ENCODE assay signal across 16 cellular contexts in genomic region chr10:26855186-26855585, GRCh38. TPM values are rescaled to one million over a fixed set of nuclear protein-coding genes. Genes with fewer than 3 reads are reported as not detected.
DNase-seq lines count a peak whose midpoint lies in the region; ATAC-seq, FAIRE-seq and TF ChIP-seq lines count a peak whose summit lies in the region.
"Had no signal": no experiment of that assay in that cellular context is flagged by ENCODE, and none has a peak within 500 bp of the region (broad histone marks: within the 10 kb centered on the region; RNA-seq: fewer than 3 reads in every experiment).

No MANE protein-coding gene starts in this region.

- no peaks in the 10 kb centered on the region for H3K27me3 ChIP-seq in CD4-positive, CD25-positive, alpha-beta regulatory T cell (ENCODE audit: control insufficient read depth, insufficient read depth, low read length)
- H3K27me3 ChIP-seq in astrocyte (ENCODE audit: insufficient read depth, low read length), result no peaks in the 10 kb centered on the region
- no peaks in the 10 kb centered on the region for H3K27me3 ChIP-seq in mucosa of rectum (ENCODE audit: control insufficient read depth in 2 of 2, insufficient read depth in 2 of 2, low read length in 2 of 2)
- H3K27me3 ChIP-seq: MG63, neural progenitor cell had no signal

- peaks cover 99% of the 10 kb centered on the region for H3K79me2 ChIP-seq in astrocyte (ENCODE audit: insufficient read depth, low read length)

- peaks cover 19% of the 10 kb centered on the region for H3K36me3 Mint-ChIP-seq in CD4-positive, CD25-positive, alpha-beta regulatory T cell
- no peaks in the 10 kb centered on the region for H3K36me3 Mint-ChIP-seq in astrocyte (ENCODE audit: low read depth, unreplicated experiment)

- no peak for TF ChIP-seq CTCF in astrocyte (IDR thresholded peaks at IDR 0.05; ENCODE audit: insufficient read depth, low read depth, low read length)

- peak overlapping the region; percentile 68 for H3K4me3 ChIP-seq in CD4-positive, CD25-positive, alpha-beta regulatory T cell (ENCODE audit: low read depth, low read length)
- H3K4me3 ChIP-seq in astrocyte (ENCODE audit: insufficient read depth, low read depth, low read length) (no peak overlapping the region), mucosa of rectum (ENCODE audit: low read length in 2 of 2) (no peak overlapping the region)
- H3K4me3 ChIP-seq: MG63, neural progenitor cell had no signal

- H3K27ac Mint-ChIP-seq in CD4-positive, CD25-positive, alpha-beta regulatory T cell, result no peak overlapping the region
- no peak overlapping the region for H3K27ac Mint-ChIP-seq in astrocyte (ENCODE audit: unreplicated experiment)
- H3K27ac Mint-ChIP-seq: activated CD4-positive, alpha-beta T cell treated with anti-CD3 and anti-CD28 coated beads, Interleukin-2, amount 10 ng/mL, durations not matched to agents 24 days and 14 days; neural progenitor cell had no signal

- H2AFZ ChIP-seq in astrocyte (ENCODE audit: low read depth, low read length), result no peak overlapping the region
- H2AFZ ChIP-seq: neural progenitor cell had no signal

- no peaks in the 10 kb centered on the region for H3K9me3 ChIP-seq in CD4-positive, CD25-positive, alpha-beta regulatory T cell (ENCODE audit: control insufficient read depth in 2 of 2, low read length in 2 of 2)
- H3K9me3 ChIP-seq in astrocyte (ENCODE audit: insufficient read depth, low read depth, low read length) (no peaks in the 10 kb centered on the region), mucosa of rectum (ENCODE audit: control insufficient read depth in 2 of 2, low read length in 2 of 2) (no peaks in the 10 kb centered on the region)
- H3K9me3 ChIP-seq: MG63 had no signal

- no peak overlapping the region for H3K4me2 ChIP-seq in astrocyte (ENCODE audit: low read length)
- H3K4me2 ChIP-seq: neural progenitor cell had no signal

- ATAC-seq in CD4-positive, CD25-positive, alpha-beta regulatory T cell (ENCODE audit: low read depth in 2 of 2), result no peak
- ATAC-seq in GM21515 (IDR thresholded peaks at IDR 0.05; ENCODE audit: unreplicated experiment), result no peak
- no peak for ATAC-seq in HG02642 (IDR thresholded peaks at IDR 0.05; ENCODE audit: poor library complexity, unreplicated experiment)

- H3K4me1 ChIP-seq in CD4-positive, CD25-positive, alpha-beta regulatory T cell (ENCODE audit: control insufficient read depth, insufficient read depth, low read length, poor library complexity, severe bottlenecking), result peaks cover 72% of the 10 kb centered on the region
- H3K4me1 ChIP-seq in astrocyte (ENCODE audit: insufficient read depth, low read length) (peaks cover 16% of the 10 kb centered on the region), mucosa of rectum (ENCODE audit: control insufficient read depth in 2 of 2, insufficient read depth in 2 of 2, low read length in 2 of 2) (peaks cover 15 to 22% of the 10 kb centered on the region in 2 donors)

- H3K36me3 ChIP-seq in CD4-positive, CD25-positive, alpha-beta regulatory T cell (ENCODE audit: control insufficient read depth, insufficient read depth, low read length), result peaks cover 2% of the 10 kb centered on the region
- H3K36me3 ChIP-seq in astrocyte (ENCODE audit: insufficient read depth, low read length) (no peaks in the 10 kb centered on the region), mucosa of rectum (ENCODE audit: control insufficient read depth in 2 of 2, insufficient read depth in 2 of 2, low read length in 2 of 2) (no peaks in the 10 kb centered on the region)
- H3K36me3 ChIP-seq: MG63, neural progenitor cell had no signal

- no peak for FAIRE-seq in astrocyte (lab: Jason Lieb, UNC)
- FAIRE-seq: colon, D721Med had no signal

- H3K4me3 Mint-ChIP-seq in CD4-positive, CD25-positive, alpha-beta regulatory T cell, result peak overlapping the region; percentile 7 to 76 (median 49)
- no peak overlapping the region for H3K4me3 Mint-ChIP-seq in astrocyte (ENCODE audit: unreplicated experiment)
- H3K4me3 Mint-ChIP-seq: activated CD4-positive, alpha-beta T cell treated with anti-CD3 and anti-CD28 coated beads, Interleukin-2, amount 10 ng/mL, durations not matched to agents 24 days and 14 days; neural progenitor cell had no signal

- DNase-seq in CD4-positive, CD25-positive, alpha-beta regulatory T cell, result no peak
- DNase-seq in Kasumi-1 (lab: John Stamatoyannopoulos, UW), result peak; percentile 23 to 52
- peak; percentile 23 for DNase-seq in astrocyte (ENCODE audit: low read depth)
- DNase-seq in DMS114 treated with DMSO at 0.1 percent for 48 hours (lab: John Stamatoyannopoulos, UW; ENCODE audit: unreplicated experiment), result no peak
- DNase-seq in activated CD8-positive, alpha-beta memory T cell treated with anti-CD3 and anti-CD28 coated beads, Interleukin-2, amount 50 U/mL, for 4 hours, result no peak
- DNase-seq: activated CD4-positive, alpha-beta T cell treated with anti-CD3 and anti-CD28 coated beads, Interleukin-2, amount 10 ng/mL, durations not matched to agents 24 days and 14 days; MG63; NCI-H524; SHP77 treated with DMSO at 0.1 percent for 48 hours; stimulated activated CD8-positive, alpha-beta memory T cell treated with anti-CD3 and anti-CD28 coated beads, Interleukin-4, amount 100 ng/mL, for 48 hours had no signal

- peaks cover 0 to 2% (median 0%) of the 10 kb centered on the region in 7 donors for H3K9me3 Mint-ChIP-seq in CD4-positive, CD25-positive, alpha-beta regulatory T cell
- H3K9me3 Mint-ChIP-seq in astrocyte (ENCODE audit: unreplicated experiment), result no peaks in the 10 kb centered on the region
- H3K9me3 Mint-ChIP-seq: activated CD4-positive, alpha-beta T cell treated with anti-CD3 and anti-CD28 coated beads, Interleukin-2, amount 10 ng/mL, durations not matched to agents 24 days and 14 days had no signal

- peaks cover 4% of the 10 kb centered on the region for H3K27me3 Mint-ChIP-seq in CD4-positive, CD25-positive, alpha-beta regulatory T cell
- H3K27me3 Mint-ChIP-seq in astrocyte (ENCODE audit: low read depth, unreplicated experiment), result no peaks in the 10 kb centered on the region
- H3K27me3 Mint-ChIP-seq: activated CD4-positive, alpha-beta T cell treated with anti-CD3 and anti-CD28 coated beads, Interleukin-2, amount 10 ng/mL, durations not matched to agents 24 days and 14 days had no signal

- H3K9ac ChIP-seq in astrocyte (ENCODE audit: low read length), result no peak overlapping the region
- no peak overlapping the region for H3K9ac ChIP-seq in mucosa of rectum (ENCODE audit: low read depth in 1 of 2, low read length in 2 of 2)
- H3K9ac ChIP-seq: neural progenitor cell had no signal

- H3K4me1 Mint-ChIP-seq in CD4-positive, CD25-positive, alpha-beta regulatory T cell, result peaks cover 38 to 77% (median 58%) of the 10 kb centered on the region in 4 donors
- H3K4me1 Mint-ChIP-seq in astrocyte (ENCODE audit: low read depth, unreplicated experiment), result peaks cover 33% of the 10 kb centered on the region

- H4K20me1 ChIP-seq in astrocyte (ENCODE audit: insufficient read depth, low read length), result peaks cover 92% of the 10 kb centered on the region

- no peak overlapping the region for H3K27ac ChIP-seq in CD4-positive, CD25-positive, alpha-beta regulatory T cell (ENCODE audit: insufficient read depth, low read length, poor library complexity, severe bottlenecking)
- no peak overlapping the region for H3K27ac ChIP-seq in astrocyte (ENCODE audit: low read depth, low read length)
- peak overlapping the region; percentile 26 to 41 for H3K27ac ChIP-seq in mucosa of rectum (ENCODE audit: low read depth in 2 of 2, low read length in 2 of 2)
- H3K27ac ChIP-seq: neural progenitor cell had no signal

RNA-seq across cellular contexts. Expression of gene ABI1, which starts 5.6 kb away (rescaled TPM):
- total RNA-seq in CD4-positive, CD25-positive, alpha-beta regulatory T cell, result 121 TPM
- polyA plus RNA-seq in CD4-positive, CD25-positive, alpha-beta regulatory T cell, result 100 to 1,000 TPM in 1 of 4 donors, 10 to 100 TPM in 3; 94.0 to 123 (median 97.6) TPM
- 58.8 and 65.1 TPM in 2 replicates for total RNA-seq in astrocyte

Comparison
In these comparisons a context has a peak if more than half of its experiments do, and no peak if none do; other contexts are left out.
1. DNase-seq: peak in Kasumi-1 (2 of 2) and astrocyte (single experiment); none in CD4-positive, CD25-positive, alpha-beta regulatory T cell (0 of 3), DMS114 treated with DMSO at 0.1 percent for 48 hours (single experiment) and activated CD8-positive, alpha-beta memory T cell treated with anti-CD3 and anti-CD28 coated beads, Interleukin-2, amount 50 U/mL, for 4 hours (single experiment).
2. H3K27ac ChIP-seq: peak in mucosa of rectum (2 of 2); none in CD4-positive, CD25-positive, alpha-beta regulatory T cell (single experiment) and astrocyte (single experiment).